ENCODE assay signal across 1 cellular context in genomic region chr4:40328383-40328782, GRCh38.
TF ChIP-seq lines count a peak whose summit lies in the region.

No MANE protein-coding gene starts in this region.

TF ChIP-seq in H1, 55 proteins besides CTCF, POLR2A, EP300 and RAD21:
- no peak for TF ChIP-seq ZNF274 (IDR thresholded peaks at IDR 0.05; ENCODE audit: borderline replicate concordance, extremely low read depth, low read length)
- TF ChIP-seq, protein P1, sequence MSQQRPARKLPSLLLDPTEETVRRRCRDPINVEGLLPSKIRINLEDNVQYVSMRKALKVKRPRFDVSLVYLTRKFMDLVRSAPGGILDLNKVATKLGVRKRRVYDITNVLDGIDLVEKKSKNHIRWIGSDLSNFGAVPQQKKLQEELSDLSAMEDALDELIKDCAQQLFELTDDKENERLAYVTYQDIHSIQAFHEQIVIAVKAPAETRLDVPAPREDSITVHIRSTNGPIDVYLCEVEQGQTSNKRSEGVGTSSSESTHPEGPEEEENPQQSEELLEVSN (IDR thresholded peaks at IDR 0.05): no peak
- TF ChIP-seq BACH1 (IDR thresholded peaks at IDR 0.05; ENCODE audit: low read length): no peak
- TF ChIP-seq YY1 (IDR thresholded peaks at IDR 0.05; ENCODE audit: low read depth, low read length): no peak
- no peak for TF ChIP-seq POLR2AphosphoS5 (IDR thresholded peaks at IDR 0.05; ENCODE audit: low read depth, low read length)
- no peak for TF ChIP-seq KDM5A (IDR thresholded peaks at IDR 0.05; ENCODE audit: low read length)
- no peak for TF ChIP-seq TBP (IDR thresholded peaks at IDR 0.05; ENCODE audit: low read depth, low read length)
- no peak for TF ChIP-seq TCF12 (IDR thresholded peaks at IDR 0.05; ENCODE audit: low read depth, low read length)
- no peak for TF ChIP-seq SIN3A (conservative IDR thresholded peaks at IDR 0.05 in 1 of 2, IDR thresholded peaks at IDR 0.05 in 1 of 2; ENCODE audit: low read depth in 1 of 2, low read length in 2 of 2)
- TF ChIP-seq EGR1 (IDR thresholded peaks at IDR 0.05; ENCODE audit: borderline replicate concordance, low read depth, low read length): no peak
- TF ChIP-seq ATF3 (IDR thresholded peaks at IDR 0.05; ENCODE audit: insufficient read depth, low read depth, low read length): no peak
- TF ChIP-seq EZH2 (IDR thresholded peaks at IDR 0.05; ENCODE audit: low read depth, low read length, severe bottlenecking): no peak
- no peak for TF ChIP-seq RNF2 (IDR thresholded peaks at IDR 0.05; ENCODE audit: borderline replicate concordance, low read depth, low read length, missing control alignments, poor library complexity, severe bottlenecking)
- no peak for TF ChIP-seq JUND (IDR thresholded peaks at IDR 0.05; ENCODE audit: low read length)
